ENCODE assay signal across 10 cellular contexts in genomic region chr18:48806551-48807261, GRCh38.
DNase-seq lines count a peak whose midpoint lies in the region; ATAC-seq, FAIRE-seq and TF ChIP-seq lines count a peak whose summit lies in the region.
"Had no signal": no experiment of that assay in that cellular context is flagged by ENCODE, and none has a peak within 500 bp of the region (broad histone marks: within the 10 kb centered on the region; RNA-seq: fewer than 3 reads in every experiment).

No MANE protein-coding gene starts in this region.

- FAIRE-seq in HTR-8/SVneo (lab: Jason Lieb, UNC) = no peak
- FAIRE-seq: keratinocyte had no signal

- H3K4me3 ChIP-seq in astrocyte of the cerebellum (ENCODE audit: low read depth, low read length) = no peak overlapping the region

- in situ Hi-C loops in astrocyte of the cerebellum (cut with HindIII; ENCODE audit: low sequenced_read_pairs) (no loop called here), GM13976 (cut with MboI; ENCODE audit: low sequenced_read_pairs, unreplicated experiment) (no loop called here)

- no peak for TF ChIP-seq CTCF in astrocyte of the cerebellum (IDR thresholded peaks at IDR 0.05; ENCODE audit: low read depth, low read length, missing control alignments)
- TF ChIP-seq CTCF in GM13976 (IDR thresholded peaks at IDR 0.05; ENCODE audit: borderline replicate concordance, control extremely low read depth, extremely low read depth, insufficient read depth, missing control alignments) = no peak

- peak; percentile 21 for DNase-seq in activated CD4-positive, alpha-beta T cell treated with anti-CD3 and anti-CD28 coated beads for 48 hours
- DNase-seq in activated CD4-positive, alpha-beta T cell treated with anti-CD3 and anti-CD28 coated beads for 4 hours = no peak
- DNase-seq in astrocyte of the cerebellum (ENCODE audit: low read depth) (peak; percentile 44), left lobe of liver (ENCODE audit: low spot score) (peak; percentile 40), ureter (ENCODE audit: low spot score) (peak; percentile 54), HTR-8/SVneo (ENCODE audit: insufficient read length, low spot score) (no peak), NCI-H2196 (lab: John Stamatoyannopoulos, UW; ENCODE audit: unreplicated experiment) (no peak), GM13976 (ENCODE audit: low spot score) (no peak)
- DNase-seq: NCI-H1105 treated with DMSO at 0.1 percent for 48 hours had no signal

- peak; percentile 30 for ATAC-seq in left lobe of liver

Comparison
In these comparisons a context has a peak if more than half of its experiments do, and no peak if none do; other contexts are left out.
1. DNase-seq: peak in activated CD4-positive, alpha-beta T cell treated with anti-CD3 and anti-CD28 coated beads for 48 hours (single experiment), astrocyte of the cerebellum (single experiment), left lobe of liver (single experiment) and ureter (single experiment); none in activated CD4-positive, alpha-beta T cell treated with anti-CD3 and anti-CD28 coated beads for 4 hours (0 of 2), HTR-8/SVneo (single experiment), NCI-H2196 (single experiment) and GM13976 (single experiment).